ENCODE assay signal across 8 cellular contexts in genomic region chr11:47980093-47980906, GRCh38. TPM values are rescaled to one million over a fixed set of nuclear protein-coding genes. Genes with fewer than 3 reads are reported as not detected.
DNase-seq lines count a peak whose midpoint lies in the region; ATAC-seq and TF ChIP-seq lines count a peak whose summit lies in the region.

Gene PTPRJ, plus strand, starts transcription at chr11:47980559. Its CDS starts 354 bp downstream, at chr11:47980913.

- H3K36me3 ChIP-seq in Panc1 (ENCODE audit: control insufficient read depth, insufficient read depth, low read length), result no peaks in the 10 kb centered on the region
- no peaks in the 10 kb centered on the region for H3K36me3 ChIP-seq in tibial artery

- H3K4me1 ChIP-seq in Panc1 (ENCODE audit: control insufficient read depth, insufficient read depth, low read length), result peaks cover 39% of the 10 kb centered on the region
- peaks cover 4% of the 10 kb centered on the region for H3K4me1 ChIP-seq in foreskin keratinocyte
- H3K4me1 ChIP-seq in tibial artery, result peaks cover 0 to 21% (median 14%) of the 10 kb centered on the region in 4 donors

- TF ChIP-seq CTCF in Panc1 (IDR thresholded peaks at IDR 0.05) (no peak), foreskin keratinocyte (conservative IDR thresholded peaks at IDR 0.05) (no peak), nephron progenitor cell (IDR thresholded peaks at IDR 0.05) (no peak), tibial artery (IDR thresholded peaks at IDR 0.05) (no peak)

- ATAC-seq in GM18517 (IDR thresholded peaks at IDR 0.05; ENCODE audit: unreplicated experiment) (peak; percentile 45), HG03097 (IDR thresholded peaks at IDR 0.05; ENCODE audit: low FRiP score, unreplicated experiment) (peak; percentile 27), Panc1 (peak; percentile 77), foreskin keratinocyte (peak; percentile 57)

- H3K4me3 ChIP-seq in Panc1 (ENCODE audit: low read depth in 2 of 2, low read length in 2 of 2) (peak within 1 kb of the TSS; percentile 64 to 67), tibial artery (peak within 1 kb of the TSS; percentile 71 to 85)

- H3K4me1 Mint-ChIP-seq in nephron progenitor cell, result peaks cover 49% of the 10 kb centered on the region

- H3K9me3 Mint-ChIP-seq in nephron progenitor cell, result no peaks in the 10 kb centered on the region

- no peaks in the 10 kb centered on the region for H3K27me3 ChIP-seq in Panc1 (ENCODE audit: control insufficient read depth, insufficient read depth, low read length)
- H3K27me3 ChIP-seq in foreskin keratinocyte, result peaks cover 15% of the 10 kb centered on the region
- no peaks in the 10 kb centered on the region for H3K27me3 ChIP-seq in tibial artery

- in situ Hi-C loops in Panc1 (cut with HindIII; ENCODE audit: low pct_unique_long_range_greater_than_20kb, low sequenced_read_pairs), result no loop called here

- H3K27ac Mint-ChIP-seq in nephron progenitor cell, result no peak within 1 kb of the TSS

- H3K27ac ChIP-seq in Panc1 (ENCODE audit: low read length), result peak within 1 kb of the TSS; percentile 89
- no peak within 1 kb of the TSS for H3K27ac ChIP-seq in foreskin keratinocyte
- peak within 1 kb of the TSS; percentile 67 to 70 for H3K27ac ChIP-seq in tibial artery

- DNase-seq in 8988T (peak; percentile 86), Panc1 (ENCODE audit: low read depth, low spot score) (no peak), activated gamma-delta T cell treated with Interleukin-2 at 50 U/mL for 16 hours (peak; percentile 54), foreskin keratinocyte (no peak), nephron progenitor cell (peak; percentile 86), tibial artery (peak; percentile 28 to 74)

- H3K4me3 Mint-ChIP-seq in nephron progenitor cell, result peak within 1 kb of the TSS; percentile 85

- no peaks in the 10 kb centered on the region for H3K36me3 Mint-ChIP-seq in nephron progenitor cell (ENCODE audit: low read depth)

- CTCF ChIA-PET in Panc1 (lab: Charles Lee), result interaction anchor here (1.3 kb wide), 1 partner anchor 128 kb away, joined by 6 read pairs; no protein-coding TSS in a partner anchor

- H3K9me3 ChIP-seq in Panc1 (ENCODE audit: control insufficient read depth, insufficient read depth, low read depth, low read length) (no peaks in the 10 kb centered on the region), tibial artery (no peaks in the 10 kb centered on the region)

- POLR2A ChIA-PET in Panc1 (lab: Charles Lee), result interaction anchor here (0.6 to 0.7 kb wide), 2 partner anchors 12 to 125 kb away, joined by 9 read pairs; no protein-coding TSS in a partner anchor

- BruUV-seq in Panc1 (replicated peaks; lab: Mats Ljungman, UMichigan), result no TSS peak

- intact Hi-C loops in Panc1 (cut with micrococcal nuclease; ENCODE audit: unreplicated experiment) (no loop called here), tibial artery (cut with DNase I; ENCODE audit: low total_unique reads) (no loop called here)

- peaks cover 7% of the 10 kb centered on the region for H3K27me3 Mint-ChIP-seq in nephron progenitor cell (ENCODE audit: low read depth, poor library complexity)

RNA-seq across cellular contexts. Expression of gene PTPRJ, which starts in this region (rescaled TPM):
- total RNA-seq in Panc1 (2021; ENCODE audit: unreplicated experiment) (73.6 TPM), foreskin keratinocyte (0.92 and 2.0 TPM in 2 replicates)
- 22.0 TPM for polyA plus RNA-seq in Panc1 (2012; ENCODE audit: insufficient read length)
- 0.65 and 0.69 TPM in 2 replicates for polyA plus RNA-seq in foreskin keratinocyte

Comparison
In these comparisons a context has a peak if more than half of its experiments do, and no peak if none do; other contexts are left out.
1. RNA of gene PTPRJ (total RNA-seq): 73.6 TPM in Panc1 (single experiment); 0.92 to 2.0 TPM in foreskin keratinocyte; every median in the first group is over 10 times any median in the second.
2. DNase-seq: peak in 8988T (single experiment), activated gamma-delta T cell treated with Interleukin-2 at 50 U/mL for 16 hours (single experiment), nephron progenitor cell (single experiment) and tibial artery (2 of 2); none in Panc1 (single experiment) and foreskin keratinocyte (0 of 2).
3. ATAC-seq: peak in every context shown above with its lines; median percentile 77 in Panc1; 57 in foreskin keratinocyte; 45 in GM18517; 27 in HG03097.